ENCODE assay signal across 14 cellular contexts in genomic region chr1:235960799-235961198, GRCh38.
"Had no signal": no experiment of that assay in that cellular context is flagged by ENCODE, and none has a peak within 500 bp of the region (broad histone marks: within the 10 kb centered on the region; RNA-seq: fewer than 3 reads in every experiment).

No MANE protein-coding gene starts in this region.

- H3K27me3 ChIP-seq: esophagus squamous epithelium, tibial nerve had no signal

- H3K9me3 ChIP-seq: esophagus squamous epithelium, mucosa of descending colon, psoas muscle, tibial nerve had no signal

- H3K36me3 ChIP-seq: esophagus squamous epithelium had no signal

- H3K9me3 Mint-ChIP-seq: activated naive CD4-positive, alpha-beta T cell treated with anti-CD3 and anti-CD28 coated beads, Interleukin-2, amount 50 U/mL, for 24 hours; immature natural killer cell had no signal

- H3K36me3 Mint-ChIP-seq: immature natural killer cell had no signal

- H3K4me3 Mint-ChIP-seq: activated naive CD4-positive, alpha-beta T cell treated with anti-CD3 and anti-CD28 coated beads, Interleukin-2, amount 50 U/mL, for 24 hours; immature natural killer cell; stimulated activated naive CD8-positive, alpha-beta T cell treated with anti-CD3 and anti-CD28 coated beads, Interleukin-15, Interleukin-2, amounts not matched to agents 100 ng/mL and 50 ng/mL, for 24 hours had no signal

- H3K27ac Mint-ChIP-seq: activated naive CD4-positive, alpha-beta T cell treated with anti-CD3 and anti-CD28 coated beads, Interleukin-2, amount 50 U/mL, for 24 hours; immature natural killer cell; stimulated activated naive CD8-positive, alpha-beta T cell treated with anti-CD3 and anti-CD28 coated beads, Interleukin-15, Interleukin-2, amounts not matched to agents 100 ng/mL and 50 ng/mL, for 24 hours had no signal

- H3K4me3 ChIP-seq: esophagus squamous epithelium, mucosa of descending colon, psoas muscle, skin epidermis, tibial nerve had no signal

- H3K27me3 Mint-ChIP-seq: activated naive CD4-positive, alpha-beta T cell treated with anti-CD3 and anti-CD28 coated beads, Interleukin-2, amount 50 U/mL, for 24 hours; naive B cell had no signal

- H3K4me1 ChIP-seq: psoas muscle, tibial nerve had no signal

- DNase-seq: activated CD4-positive, alpha-beta T cell treated with anti-CD3 and anti-CD28 coated beads, Interleukin-2, amount 50 U/mL, for 4 hours; activated gamma-delta T cell; effector CD4-positive, alpha-beta T cell; esophagus squamous epithelium; immature natural killer cell; mesenchymal stem cell; mucosa of descending colon; naive B cell; psoas muscle; right cardiac atrium had no signal
